20 cellular contexts compared by ENCODE assay signal in genomic region chr4:150217804-150218203, GRCh38.
DNase-seq lines count a peak whose midpoint lies in the region; ATAC-seq and TF ChIP-seq lines count a peak whose summit lies in the region.
"Had no signal": no experiment of that assay in that cellular context is flagged by ENCODE, and none has a peak within 500 bp of the region (broad histone marks: within the 10 kb centered on the region; RNA-seq: fewer than 3 reads in every experiment).

No MANE protein-coding gene starts in this region.

- H3K27ac Mint-ChIP-seq in neural crest cell (ENCODE audit: unreplicated experiment) (peak overlapping the region; percentile 19), immature natural killer cell (no peak overlapping the region)
- H3K27ac Mint-ChIP-seq: activated naive CD4-positive, alpha-beta T cell treated with anti-CD3 and anti-CD28 coated beads, Interleukin-2, amount 10 ng/mL, durations not matched to agents 7 days and 5 days; naive thymus-derived CD4-positive, alpha-beta T cell had no signal

- H3K9me3 ChIP-seq in GM23248 (ENCODE audit: low read depth) (no peaks in the 10 kb centered on the region), SJSA1 (replicated peaks) (no peaks in the 10 kb centered on the region)
- H3K9me3 ChIP-seq: lower lobe of right lung, prostate gland, suprapubic skin had no signal

- H3K36me3 Mint-ChIP-seq in neural crest cell (ENCODE audit: low read depth) (peaks cover 2% of the 10 kb centered on the region), immature natural killer cell (no peaks in the 10 kb centered on the region)
- H3K36me3 Mint-ChIP-seq: activated naive CD4-positive, alpha-beta T cell treated with anti-CD3 and anti-CD28 coated beads, Interleukin-2, amount 10 ng/mL, durations not matched to agents 7 days and 5 days; naive thymus-derived CD4-positive, alpha-beta T cell had no signal

- no peak for TF ChIP-seq CTCF in neural crest cell (conservative IDR thresholded peaks at IDR 0.05)

- peaks cover 26% of the 10 kb centered on the region for H3K4me1 Mint-ChIP-seq in neural crest cell
- H3K4me1 Mint-ChIP-seq in immature natural killer cell, result no peaks in the 10 kb centered on the region
- H3K4me1 Mint-ChIP-seq: activated naive CD4-positive, alpha-beta T cell treated with anti-CD3 and anti-CD28 coated beads, Interleukin-2, amount 10 ng/mL, durations not matched to agents 7 days and 5 days; naive thymus-derived CD4-positive, alpha-beta T cell had no signal

- H3K4me3 ChIP-seq in GM23248 (no peak overlapping the region), SJSA1 (no peak overlapping the region)
- H3K4me3 ChIP-seq: lower lobe of right lung, prostate gland, suprapubic skin had no signal

- peaks cover 14% of the 10 kb centered on the region for H3F3A ChIP-seq in GM23248 (ENCODE audit: insufficient read depth)

- H3K4me3 Mint-ChIP-seq in neural crest cell (peak overlapping the region; percentile 47), immature natural killer cell (no peak overlapping the region)
- H3K4me3 Mint-ChIP-seq: activated naive CD4-positive, alpha-beta T cell treated with anti-CD3 and anti-CD28 coated beads, Interleukin-2, amount 10 ng/mL, durations not matched to agents 7 days and 5 days; naive thymus-derived CD4-positive, alpha-beta T cell had no signal

- no peaks in the 10 kb centered on the region for H4K20me1 ChIP-seq in GM23248 (ENCODE audit: insufficient read depth)

- H2AFZ ChIP-seq in GM23248, result 0 out of 2 replicates have a peak overlapping the region, but pooled peaks have one; percentile 51

- H3K79me2 ChIP-seq in GM23248 (ENCODE audit: insufficient read depth), result no peaks in the 10 kb centered on the region

- H3K4me2 ChIP-seq in GM23248 (ENCODE audit: unreplicated experiment), result no peak overlapping the region

- H3K9ac ChIP-seq in GM23248, result no peak overlapping the region

- H3K27ac ChIP-seq in GM23248 (0 out of 2 replicates have a peak overlapping the region, but pooled peaks have one; percentile 6), SJSA1 (peak overlapping the region; percentile 52)
- H3K27ac ChIP-seq: lower lobe of right lung, prostate gland, suprapubic skin had no signal

- no peaks in the 10 kb centered on the region for H3K27me3 ChIP-seq in GM23248 (replicated peaks; ENCODE audit: insufficient read depth)
- no peaks in the 10 kb centered on the region for H3K27me3 ChIP-seq in SJSA1 (replicated peaks)
- H3K27me3 ChIP-seq: suprapubic skin had no signal

- 81 to 91% methylated on average over 3 to 8 of the region's 8 CpGs for WGBS in GM23248 (ENCODE audit: low coverage in 1 of 2, low lambda C conversion rate in 2 of 2, missing lambda C conversion rate in 2 of 2), 2 experiments

- H3K36me3 ChIP-seq in GM23248 (ENCODE audit: low read depth), result no peaks in the 10 kb centered on the region
- H3K36me3 ChIP-seq in SJSA1, result no peaks in the 10 kb centered on the region; the same call in 1 of the 2 replicates
- H3K36me3 ChIP-seq: lower lobe of right lung, prostate gland, suprapubic skin had no signal

- in situ Hi-C loops in GM23248 (cut with MboI), result loop anchor here (10.0 kb wide), 1 partner anchor 213 kb away; no protein-coding TSS in a partner anchor

- H3K27me3 Mint-ChIP-seq in neural crest cell (ENCODE audit: low read depth) (no peaks in the 10 kb centered on the region), immature natural killer cell (ENCODE audit: low read depth in 3 of 3) (peaks cover 1 to 6% (median 4%) of the 10 kb centered on the region in 3 donors)
- H3K27me3 Mint-ChIP-seq: activated naive CD4-positive, alpha-beta T cell treated with anti-CD3 and anti-CD28 coated beads, Interleukin-2, amount 10 ng/mL, durations not matched to agents 7 days and 5 days had no signal

- no peak for ATAC-seq in GM19395 (IDR thresholded peaks at IDR 0.05; ENCODE audit: unreplicated experiment)
- ATAC-seq: lower lobe of right lung; naive thymus-derived CD4-positive, alpha-beta T cell had no signal

- peaks cover 26% of the 10 kb centered on the region for H3K4me1 ChIP-seq in GM23248 (ENCODE audit: insufficient read depth)
- H3K4me1 ChIP-seq in SJSA1 (replicated peaks), result peaks cover 23% of the 10 kb centered on the region
- H3K4me1 ChIP-seq: prostate gland had no signal

- no peaks in the 10 kb centered on the region for H3K9me3 Mint-ChIP-seq in neural crest cell
- H3K9me3 Mint-ChIP-seq in immature natural killer cell, result no peaks in the 10 kb centered on the region
- H3K9me3 Mint-ChIP-seq: activated naive CD4-positive, alpha-beta T cell treated with anti-CD3 and anti-CD28 coated beads, Interleukin-2, amount 10 ng/mL, durations not matched to agents 7 days and 5 days; naive thymus-derived CD4-positive, alpha-beta T cell had no signal

- DNase-seq in GM23248 (no peak), NCI-H1436 treated with DMSO at 0.1 percent for 48 hours (lab: John Stamatoyannopoulos, UW) (peak; percentile 11), SJSA1 (ENCODE audit: low read depth in 1 of 2, low spot score in 2 of 2) (no peak), neural crest cell (ENCODE audit: low read depth, low spot score) (no peak), immature natural killer cell (no peak), NCI-H446 treated with DMSO at 0.1 percent for 48 hours (lab: John Stamatoyannopoulos, UW) (no peak)
- DNase-seq: activated CD4-positive, alpha-beta T cell treated with anti-CD3 and anti-CD28 coated beads, Interleukin-2, amount 50 U/mL, for 4 hours; activated naive CD4-positive, alpha-beta T cell treated with anti-CD3 and anti-CD28 coated beads, Interleukin-2, amount 10 ng/mL, durations not matched to agents 7 days and 5 days; activated T-cell treated with anti-CD3 and anti-CD28 coated beads for 4 hours; AML-193; Calu3; H7; lower lobe of right lung; naive thymus-derived CD4-positive, alpha-beta T cell; NCI-H187 treated with DMSO at 0.1 percent for 48 hours; NK-92 treated with Interleukin-12 subunit alpha and Interleukin-12 subunit beta, amount 100 ng/mL, for 24 hours; small intestine had no signal

- H3K9me2 ChIP-seq in GM23248 (ENCODE audit: insufficient read depth), result no peaks in the 10 kb centered on the region; the same call in 1 of the 2 replicates
